8 cellular contexts compared by ENCODE assay signal in genomic region chr12:43338848-43339526, GRCh38.
DNase-seq lines count a peak whose midpoint lies in the region; ATAC-seq and TF ChIP-seq lines count a peak whose summit lies in the region.

No MANE protein-coding gene starts in this region.

- H3K4me2 ChIP-seq in mesenchymal stem cell (ENCODE audit: low read length, poor library complexity, severe bottlenecking), result no peak overlapping the region

- peak overlapping the region; percentile 28 for H2AK5ac ChIP-seq in mesenchymal stem cell (ENCODE audit: low read length, severe bottlenecking)

- no peaks in the 10 kb centered on the region for H3K36me3 Mint-ChIP-seq in CD8-positive, alpha-beta T cell
- H3K36me3 Mint-ChIP-seq in activated naive CD4-positive, alpha-beta T cell treated with anti-CD3 and anti-CD28 coated beads, Interleukin-2, amount 10 ng/mL, durations not matched to agents 7 days and 5 days, result no peaks in the 10 kb centered on the region

- intact Hi-C loops in CD8-positive, alpha-beta T cell (cut with DNase I, micrococcal nuclease), result no loop called here

- H3K27ac ChIP-seq in AG04450 (ENCODE audit: low read depth, low read length), result no peak overlapping the region
- peak overlapping the region; percentile 92 for H3K27ac ChIP-seq in mesenchymal stem cell (ENCODE audit: low read length, poor library complexity, severe bottlenecking)
- no peak overlapping the region for H3K27ac ChIP-seq in CD8-positive, alpha-beta T cell (ENCODE audit: low read depth, low read length)

- H3K4me3 ChIP-seq in AG04450 (ENCODE audit: low read depth, low read length) (no peak overlapping the region), mesenchymal stem cell (ENCODE audit: insufficient read depth in 1 of 2, low read depth in 1 of 2, low read length in 2 of 2) (no peak overlapping the region)
- H3K4me3 ChIP-seq in CD8-positive, alpha-beta T cell (ENCODE audit: low read depth, low read length), result no peak overlapping the region

- no peak overlapping the region for H3K23ac ChIP-seq in mesenchymal stem cell (ENCODE audit: low read length in 2 of 2)

- POLR2A ChIA-PET in AG04450 (lab: Yijun Ruan, JAX), result interaction anchor here (0.5 to 1.2 kb wide), 3 partner anchors 70 to 856 kb away, joined by 3 to 5 read pairs (median 3); no protein-coding TSS in a partner anchor
- POLR2A ChIA-PET in CD8-positive, alpha-beta T cell (lab: Charles Lee), result no interaction called here

- H3K9me3 Mint-ChIP-seq in CD8-positive, alpha-beta T cell, result no peaks in the 10 kb centered on the region
- peaks cover 2% of the 10 kb centered on the region for H3K9me3 Mint-ChIP-seq in activated naive CD4-positive, alpha-beta T cell treated with anti-CD3 and anti-CD28 coated beads, Interleukin-2, amount 10 ng/mL, durations not matched to agents 7 days and 5 days

- peaks cover 2% of the 10 kb centered on the region for H3K4me1 ChIP-seq in mesenchymal stem cell (ENCODE audit: control insufficient read depth, insufficient read depth, low read depth, low read length)
- H3K4me1 ChIP-seq in CD8-positive, alpha-beta T cell (ENCODE audit: insufficient read depth, low read length), result no peaks in the 10 kb centered on the region

- H3K36me3 ChIP-seq in mesenchymal stem cell (ENCODE audit: control insufficient read depth in 1 of 2, insufficient read depth in 2 of 2, low read depth in 1 of 2, low read length in 2 of 2), result no peaks in the 10 kb centered on the region
- H3K36me3 ChIP-seq in CD8-positive, alpha-beta T cell (ENCODE audit: insufficient read depth, low read length), result no peaks in the 10 kb centered on the region

- H3K79me1 ChIP-seq in mesenchymal stem cell (replicated peaks; ENCODE audit: low read length, poor library complexity, severe bottlenecking), result no peaks in the 10 kb centered on the region

- H4K91ac ChIP-seq in mesenchymal stem cell (ENCODE audit: low read length), result no peak overlapping the region

- no peaks in the 10 kb centered on the region for H3K4me1 Mint-ChIP-seq in CD8-positive, alpha-beta T cell (ENCODE audit: low read depth)
- H3K4me1 Mint-ChIP-seq in activated naive CD4-positive, alpha-beta T cell treated with anti-CD3 and anti-CD28 coated beads, Interleukin-2, amount 10 ng/mL, durations not matched to agents 7 days and 5 days, result no peaks in the 10 kb centered on the region

- no peak overlapping the region for H4K8ac ChIP-seq in mesenchymal stem cell (ENCODE audit: low read length)

- H3K27me3 ChIP-seq in AG04450 (ENCODE audit: control insufficient read depth, insufficient read depth, low read length) (no peaks in the 10 kb centered on the region), mesenchymal stem cell (ENCODE audit: control insufficient read depth in 1 of 2, insufficient read depth in 1 of 2, low read length in 2 of 2) (no peaks in the 10 kb centered on the region)
- H3K27me3 ChIP-seq in CD8-positive, alpha-beta T cell (ENCODE audit: insufficient read depth, low read length), result no peaks in the 10 kb centered on the region

- no peak overlapping the region for H3K18ac ChIP-seq in mesenchymal stem cell (ENCODE audit: low read depth in 1 of 2, low read length in 2 of 2)

- H2BK12ac ChIP-seq in mesenchymal stem cell (ENCODE audit: low read length in 2 of 2), result no peak overlapping the region

- H3K9me3 ChIP-seq in AG04450 (ENCODE audit: control insufficient read depth, insufficient read depth, low read length), result no peaks in the 10 kb centered on the region
- peaks cover 1% of the 10 kb centered on the region for H3K9me3 ChIP-seq in mesenchymal stem cell (ENCODE audit: control insufficient read depth, low read length)
- H3K9me3 ChIP-seq in CD8-positive, alpha-beta T cell (ENCODE audit: low read length), result no peaks in the 10 kb centered on the region

- H3K4me3 Mint-ChIP-seq in CD8-positive, alpha-beta T cell, result no peak overlapping the region
- no peak overlapping the region for H3K4me3 Mint-ChIP-seq in activated naive CD4-positive, alpha-beta T cell treated with anti-CD3 and anti-CD28 coated beads, Interleukin-2, amount 10 ng/mL, durations not matched to agents 7 days and 5 days

- H3K9ac ChIP-seq in mesenchymal stem cell (ENCODE audit: low read length), result peak overlapping the region; percentile 64

- H3K27me3 Mint-ChIP-seq in CD8-positive, alpha-beta T cell (ENCODE audit: low read depth), result peaks cover 2% of the 10 kb centered on the region
- H3K27me3 Mint-ChIP-seq in activated naive CD4-positive, alpha-beta T cell treated with anti-CD3 and anti-CD28 coated beads, Interleukin-2, amount 10 ng/mL, durations not matched to agents 7 days and 5 days, result no peaks in the 10 kb centered on the region

- H2BK15ac ChIP-seq in mesenchymal stem cell (ENCODE audit: low read depth, poor library complexity, severe bottlenecking), result no peak overlapping the region

- ATAC-seq in GM19023 (IDR thresholded peaks at IDR 0.05; ENCODE audit: unreplicated experiment) (peak; percentile 53), HG03066 (IDR thresholded peaks at IDR 0.05; ENCODE audit: low read depth, unreplicated experiment) (peak; percentile 48)
- no peak for ATAC-seq in CD8-positive, alpha-beta T cell

- peak; percentile 63 for TF ChIP-seq CTCF in AG04450 (IDR thresholded peaks at IDR 0.05; ENCODE audit: low read depth, low read length)
- TF ChIP-seq CTCF in CD8-positive, alpha-beta T cell (IDR thresholded peaks at IDR 0.05), result no peak

- H3K14ac ChIP-seq in mesenchymal stem cell (ENCODE audit: low read length in 2 of 2), result no peak overlapping the region

- H3K27ac Mint-ChIP-seq in CD8-positive, alpha-beta T cell, result no peak overlapping the region
- no peak overlapping the region for H3K27ac Mint-ChIP-seq in activated naive CD4-positive, alpha-beta T cell treated with anti-CD3 and anti-CD28 coated beads, Interleukin-2, amount 10 ng/mL, durations not matched to agents 7 days and 5 days

- no peak overlapping the region for H2BK120ac ChIP-seq in mesenchymal stem cell (ENCODE audit: low read depth, low read length)

- DNase-seq in AG04450 (ENCODE audit: low read depth, low spot score) (no peak), NCI-H446 (lab: John Stamatoyannopoulos, UW) (peak; percentile 25 to 68), cerebellum (ENCODE audit: low spot score) (peak; percentile 44), mesenchymal stem cell (peak; percentile 85)
- DNase-seq in CD8-positive, alpha-beta T cell, result no peak
- no peak for DNase-seq in activated naive CD4-positive, alpha-beta T cell treated with anti-CD3 and anti-CD28 coated beads, Interleukin-2, amount 10 ng/mL, durations not matched to agents 7 days and 5 days

- H2BK5ac ChIP-seq in mesenchymal stem cell (ENCODE audit: low read depth, low read length, poor library complexity, severe bottlenecking), result no peak overlapping the region

- H3K4ac ChIP-seq in mesenchymal stem cell (ENCODE audit: low read depth in 1 of 2, low read length in 2 of 2), result no peak overlapping the region

- H2AFZ ChIP-seq in mesenchymal stem cell (ENCODE audit: low read depth, low read length), result no peak overlapping the region

- CTCF ChIA-PET in AG04450 (lab: Charles Lee), result interaction anchor here (0.6 to 5.9 kb wide), 26 partner anchors 10 to 1252 kb away, joined by 3 to 72 read pairs (median 4); no protein-coding TSS in a partner anchor
- CTCF ChIA-PET in CD8-positive, alpha-beta T cell (lab: Charles Lee), result no interaction called here
- CTCF ChIA-PET in activated naive CD4-positive, alpha-beta T cell treated with anti-CD3 and anti-CD28 coated beads, Interleukin-2, amount 10 ng/mL, durations not matched to agents 7 days and 5 days (lab: Charles Lee), result interaction anchor here (0.9 kb wide), 1 partner anchor 856 kb away, joined by 3 read pairs; no protein-coding TSS in a partner anchor

Comparison
In these comparisons a context has a peak if more than half of its experiments do, and no peak if none do; other contexts are left out.
1. DNase-seq: peak in NCI-H446 (2 of 2), cerebellum (single experiment) and mesenchymal stem cell (single experiment); none in AG04450 (single experiment), CD8-positive, alpha-beta T cell (0 of 7) and activated naive CD4-positive, alpha-beta T cell treated with anti-CD3 and anti-CD28 coated beads, Interleukin-2, amount 10 ng/mL, durations not matched to agents 7 days and 5 days (single experiment).